ENCODE assay signal across 13 cellular contexts in genomic region chr3:126389792-126390142, GRCh38. TPM values are rescaled to one million over a fixed set of nuclear protein-coding genes. Genes with fewer than 3 reads are reported as not detected.
A peak's percentile ranks its signal among the peaks of the same experiment; 100 is the strongest.
DNase-seq lines count a peak whose midpoint lies in the region; FAIRE-seq and TF ChIP-seq lines count a peak whose summit lies in the region.
"Had no signal": no experiment of that assay in that cellular context is flagged by ENCODE, and none has a peak within 500 bp of the region (broad histone marks: within the 10 kb centered on the region; RNA-seq: fewer than 3 reads in every experiment).

No MANE protein-coding gene starts in this region.

- H3K79me2 ChIP-seq in OCI-LY7 (ENCODE audit: insufficient read depth, low read depth, low read length) = no peaks in the 10 kb centered on the region

- H3K9me3 ChIP-seq in OCI-LY7 (ENCODE audit: low read length) = no peaks in the 10 kb centered on the region

- intact Hi-C loops in CD14-positive monocyte (cut with micrococcal nuclease) = loop anchor here (1.0 to 10.0 kb wide), 5 partner anchors 142 to 465 kb away; no protein-coding TSS in a partner anchor
- intact Hi-C loops in OCI-LY7 (cut with micrococcal nuclease; ENCODE audit: unreplicated experiment) = loop anchor here (1.0 kb wide), 3 partner anchors 130 to 255 kb away; no protein-coding TSS in a partner anchor

- peak overlapping the region; percentile 51 to 72 for H3K4me3 Mint-ChIP-seq in CD14-positive monocyte
- peak overlapping the region; percentile 30 for H3K4me3 Mint-ChIP-seq in glutamatergic neuron (ENCODE audit: unreplicated experiment)
- H3K4me3 Mint-ChIP-seq: activated naive CD4-positive, alpha-beta T cell treated with anti-CD3 and anti-CD28 coated beads, Interleukin-2, amount 50 U/mL, for 24 hours had no signal

- H3K9me2 ChIP-seq in OCI-LY7 (ENCODE audit: insufficient read depth, low read length) = no peaks in the 10 kb centered on the region

- TF ChIP-seq CTCF in CD14-positive monocyte (IDR thresholded peaks at IDR 0.05) (no peak), OCI-LY7 (conservative IDR thresholded peaks at IDR 0.05; ENCODE audit: low read length) (no peak), glutamatergic neuron (IDR thresholded peaks at IDR 0.05; ENCODE audit: partially characterized antibody, unreplicated experiment) (no peak)

- POLR2A ChIA-PET in OCI-LY7 (lab: Charles Lee) = no interaction called here

- no peaks in the 10 kb centered on the region for H3K36me3 ChIP-seq in OCI-LY7 (ENCODE audit: insufficient read depth, low read length)
- H3K36me3 ChIP-seq in rectal smooth muscle tissue (ENCODE audit: control insufficient read depth, insufficient read depth, low read length) = no peaks in the 10 kb centered on the region

- H3K27me3 ChIP-seq in rectal smooth muscle tissue (ENCODE audit: control insufficient read depth, insufficient read depth, low read length) = no peaks in the 10 kb centered on the region

- H3K4me2 ChIP-seq in OCI-LY7 (ENCODE audit: low read length) = no peak overlapping the region

- no peak overlapping the region for H3K4me3 ChIP-seq in OCI-LY7 (ENCODE audit: low read depth, low read length, poor library complexity, severe bottlenecking)
- H3K4me3 ChIP-seq in rectal smooth muscle tissue (ENCODE audit: low read length) = peak overlapping the region; percentile 42

- CTCF ChIA-PET in OCI-LY7 (lab: Charles Lee; ENCODE audit: unreplicated experiment) = interaction anchor here (0.7 to 0.8 kb wide), 2 partner anchors 32 to 129 kb away, joined by 3 to 5 read pairs; no protein-coding TSS in a partner anchor

- H4K20me1 ChIP-seq in OCI-LY7 (ENCODE audit: insufficient read depth, low read length) = no peaks in the 10 kb centered on the region

- H3K9ac ChIP-seq in rectal smooth muscle tissue (ENCODE audit: low read length) = no peak overlapping the region

- no peak for FAIRE-seq in urothelium cell line (lab: Jason Lieb, UNC)

- peaks cover 36 to 68% (median 52%) of the 10 kb centered on the region in 3 donors for H3K27me3 Mint-ChIP-seq in CD14-positive monocyte (ENCODE audit: low read depth in 3 of 3)
- peaks cover 10% of the 10 kb centered on the region for H3K27me3 Mint-ChIP-seq in glutamatergic neuron (ENCODE audit: unreplicated experiment)

- H3K36me3 Mint-ChIP-seq in CD14-positive monocyte (no peaks in the 10 kb centered on the region), glutamatergic neuron (ENCODE audit: unreplicated experiment) (no peaks in the 10 kb centered on the region)
- H3K36me3 Mint-ChIP-seq: activated naive CD4-positive, alpha-beta T cell treated with anti-CD3 and anti-CD28 coated beads, Interleukin-2, amount 50 U/mL, for 24 hours had no signal

- H3K4me1 ChIP-seq in OCI-LY7 (ENCODE audit: insufficient read depth, low read length, poor library complexity, severe bottlenecking) (peaks cover 14% of the 10 kb centered on the region), rectal smooth muscle tissue (ENCODE audit: control insufficient read depth, insufficient read depth, low read length) (no peaks in the 10 kb centered on the region)

- H3K9me3 Mint-ChIP-seq in CD14-positive monocyte (peaks cover 0 to 6% (median 0%) of the 10 kb centered on the region in 7 donors), glutamatergic neuron (ENCODE audit: unreplicated experiment) (no peaks in the 10 kb centered on the region)
- H3K9me3 Mint-ChIP-seq: activated naive CD4-positive, alpha-beta T cell treated with anti-CD3 and anti-CD28 coated beads, Interleukin-2, amount 50 U/mL, for 24 hours had no signal

- no TSS peak for BruUV-seq in OCI-LY7 (replicated peaks; lab: Mats Ljungman, UMichigan)

- H3K4me1 Mint-ChIP-seq in CD14-positive monocyte = peaks cover 7% of the 10 kb centered on the region
- no peaks in the 10 kb centered on the region for H3K4me1 Mint-ChIP-seq in glutamatergic neuron (ENCODE audit: low read depth, unreplicated experiment)

- H3K27ac Mint-ChIP-seq in CD14-positive monocyte (peak overlapping the region in 5 of 7 donors; percentile 44 to 81 (median 75)), glutamatergic neuron (ENCODE audit: unreplicated experiment) (peak overlapping the region; percentile 23)
- H3K27ac Mint-ChIP-seq: activated naive CD4-positive, alpha-beta T cell treated with anti-CD3 and anti-CD28 coated beads, Interleukin-2, amount 50 U/mL, for 24 hours had no signal

- H2AFZ ChIP-seq in OCI-LY7 (ENCODE audit: low read length) = peak overlapping the region; percentile 88; the same call in 1 of the 2 replicates

- DNase-seq in CD14-positive monocyte (ENCODE audit: low spot score) = no peak
- no peak for DNase-seq in OCI-LY7 (ENCODE audit: low spot score)
- no peak for DNase-seq in glutamatergic neuron
- no peak for DNase-seq in AML-193 (lab: John Stamatoyannopoulos, UW)
- DNase-seq in HUDEP-2 (lab: John Stamatoyannopoulos, UW; ENCODE audit: unreplicated experiment in 76 of 76) = no peak
- DNase-seq in urothelium cell line (ENCODE audit: low spot score) = no peak
- no peak for DNase-seq in NCI-H2029 treated with DMSO at 0.1 percent for 48 hours (lab: John Stamatoyannopoulos, UW)
- DNase-seq: effector CD8-positive, alpha-beta T cell had no signal

- no peak overlapping the region for H3K27ac ChIP-seq in OCI-LY7 (ENCODE audit: low read depth, low read length, poor library complexity, severe bottlenecking)
- H3K27ac ChIP-seq in rectal smooth muscle tissue (ENCODE audit: low read depth, low read length) = no peak overlapping the region

RNA-seq across cellular contexts. Expression of gene CFAP100, which starts 4.9 kb away (rescaled TPM):
- not detected for polyA plus RNA-seq in CD14-positive monocyte
- total RNA-seq in OCI-LY7 (2014; rRNA removed; shearing (Covaris generic)) = not detected in 2 replicates
- total RNA-seq in OCI-LY7 (2022) = not detected in 2 replicates
- total RNA-seq in glutamatergic neuron (ENCODE audit: unreplicated experiment) = not detected
- total RNA-seq: myocyte, SK-MEL-5, subcutaneous adipose tissue had no signal

RNA-seq across cellular contexts. Expression of gene KLF15, which starts 32.6 kb away (rescaled TPM):
- polyA plus RNA-seq in CD14-positive monocyte = not detected
- 12.3 and 13.8 TPM in 2 replicates for total RNA-seq in OCI-LY7 (2014; rRNA removed; shearing (Covaris generic))
- total RNA-seq in OCI-LY7 (2022) = 26.4 and 35.0 TPM in 2 replicates
- 0.74 TPM for total RNA-seq in glutamatergic neuron (ENCODE audit: unreplicated experiment)
